8 cellular contexts compared by ENCODE assay signal in genomic region chr7:151226875-151227782, GRCh38. TPM values are rescaled to one million over a fixed set of nuclear protein-coding genes. Genes with fewer than 3 reads are reported as not detected.
DNase-seq lines count a peak whose midpoint lies in the region; ATAC-seq and TF ChIP-seq lines count a peak whose summit lies in the region.

ABCF2 (minus strand) TSS chr7:151227205; CDS start chr7:151226458, 747 bp downstream.

- peak within 1 kb of the TSS; percentile 100 for H3K4me3 Mint-ChIP-seq in activated naive CD4-positive, alpha-beta T cell treated with anti-CD3 and anti-CD28 coated beads, Interleukin-2, amount 50 U/mL, for 24 hours

- no peaks in the 10 kb centered on the region for H3K27me3 Mint-ChIP-seq in activated naive CD4-positive, alpha-beta T cell treated with anti-CD3 and anti-CD28 coated beads, Interleukin-2, amount 50 U/mL, for 24 hours

- TF ChIP-seq CTCF in GM06990 (IDR thresholded peaks at IDR 0.05; ENCODE audit: insufficient read depth, low read length, poor library complexity, severe bottlenecking), result peak; percentile 5

- peak within 1 kb of the TSS; percentile 50 for H3K27ac ChIP-seq in temporal lobe (ENCODE audit: low read depth, low read length)

- H3K4me3 ChIP-seq in GM06990 (replicated peaks; ENCODE audit: low read depth, low read length), result peak within 1 kb of the TSS; percentile 92

- H3K4me1 Mint-ChIP-seq in activated naive CD4-positive, alpha-beta T cell treated with anti-CD3 and anti-CD28 coated beads, Interleukin-2, amount 50 U/mL, for 24 hours, result peaks cover 55% of the 10 kb centered on the region

- peaks cover 10% of the 10 kb centered on the region for H3K36me3 ChIP-seq in GM06990 (ENCODE audit: control insufficient read depth, insufficient read depth, low read length)

- DNase-seq in GM06990 (ENCODE audit: extremely low read depth, insufficient read length) (peak; percentile 98), NCI-H1092 (lab: John Stamatoyannopoulos, UW) (peak; percentile 98), globus pallidus (ENCODE audit: low spot score) (peak; percentile 98), occipital lobe (lab: John Stamatoyannopoulos, UW) (peak; percentile 100)

- H3K9me3 Mint-ChIP-seq in activated naive CD4-positive, alpha-beta T cell treated with anti-CD3 and anti-CD28 coated beads, Interleukin-2, amount 50 U/mL, for 24 hours, result no peaks in the 10 kb centered on the region

- ATAC-seq in HG02588 (IDR thresholded peaks at IDR 0.05; ENCODE audit: unreplicated experiment) (peak; percentile 99), SK-N-SH treated with all-trans-retinoic acid at 6 μM for 48 hours (peak; percentile 98)

- no peaks in the 10 kb centered on the region for H3K27me3 ChIP-seq in GM06990 (replicated peaks; ENCODE audit: control insufficient read depth, insufficient read depth, low read length)

- peaks cover 33% of the 10 kb centered on the region for H3K36me3 Mint-ChIP-seq in activated naive CD4-positive, alpha-beta T cell treated with anti-CD3 and anti-CD28 coated beads, Interleukin-2, amount 50 U/mL, for 24 hours

- H3K27ac Mint-ChIP-seq in activated naive CD4-positive, alpha-beta T cell treated with anti-CD3 and anti-CD28 coated beads, Interleukin-2, amount 50 U/mL, for 24 hours, result peak within 1 kb of the TSS; percentile 98

TF ChIP-seq in SK-N-SH treated with all-trans-retinoic acid at 6 μM for 48 hours, 23 proteins besides CTCF, POLR2A, EP300 and RAD21:
- peak; percentile 36; the same call in 1 of the 2 replicates for TF ChIP-seq TSHZ2 (CRISPR knock-in tag; IDR thresholded peaks at IDR 0.05)
- no peak for TF ChIP-seq GLIS3 (CRISPR knock-in tag; IDR thresholded peaks at IDR 0.05)
- TF ChIP-seq SNAI2 (CRISPR knock-in tag; IDR thresholded peaks at IDR 0.05), result no peak

RNA-seq across cellular contexts. Expression of gene ABCF2, which starts in this region (rescaled TPM):
- total RNA-seq in occipital lobe (29.5 TPM), temporal lobe (20.7 TPM)

Comparison
In these comparisons a context has a peak if more than half of its experiments do, and no peak if none do; other contexts are left out.
1. Peak in every context shown above with its lines: DNase-seq, ATAC-seq, H3K4me3 ChIP-seq and H3K27ac ChIP-seq.